Comparison of ENCODE assay signal across 25 cellular contexts in the genomic region with DNA sequence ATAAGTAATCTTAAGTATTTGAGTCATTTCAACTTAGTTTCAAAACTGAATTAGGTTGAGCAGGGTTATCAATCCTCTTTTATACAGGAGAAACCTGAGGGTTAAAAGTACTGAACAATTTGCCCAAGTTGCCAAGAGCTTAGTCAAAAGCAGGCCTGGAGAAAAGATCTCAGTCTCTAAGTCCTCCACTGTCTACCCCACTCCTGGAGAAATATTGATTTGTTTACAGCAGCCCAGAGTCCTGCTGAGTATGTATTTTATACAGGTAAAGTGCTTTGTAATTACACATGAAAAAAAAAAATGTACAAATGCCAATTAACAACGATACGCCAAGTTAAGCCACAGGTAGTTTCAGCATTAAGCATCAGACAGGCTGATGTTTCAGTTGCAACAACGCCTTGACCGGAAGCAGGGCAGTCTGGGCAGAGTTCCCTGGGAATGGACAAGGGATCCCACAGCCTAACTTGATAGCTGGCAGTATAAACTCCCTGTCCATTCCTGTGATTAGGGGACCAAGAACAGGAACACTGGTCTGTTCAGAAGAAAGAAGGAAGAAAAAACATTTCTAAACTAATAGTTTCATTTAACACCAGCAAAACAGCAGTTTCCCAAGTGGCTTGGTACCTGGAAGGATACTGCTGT.
A peak's percentile ranks its signal among the peaks of the same experiment; 100 is the strongest.
DNase-seq lines count a peak whose midpoint lies in the region; ATAC-seq, FAIRE-seq and TF ChIP-seq lines count a peak whose summit lies in the region.
"Had no signal": no experiment of that assay in that cellular context is flagged by ENCODE, and none has a peak within 500 bp of the region (broad histone marks: within the 10 kb centered on the region; RNA-seq: fewer than 3 reads in every experiment).

No MANE protein-coding gene starts in this region.

- H3K9me3 ChIP-seq in heart left ventricle: no peaks in the 10 kb centered on the region
- no peaks in the 10 kb centered on the region for H3K9me3 ChIP-seq in Karpas-422 (ENCODE audit: low read length)
- H3K9me3 ChIP-seq: adrenal gland, ovary, sigmoid colon, uterus had no signal

- ATAC-seq in heart left ventricle: peak in 2 of 4 donors; percentile 47 to 60
- no peak for ATAC-seq in HG02623 (IDR thresholded peaks at IDR 0.05; ENCODE audit: unreplicated experiment)
- ATAC-seq: stimulated activated naive B cell treated with anti-CD40 and anti-IgM and Interleukin-4, amounts not matched to agents 10 μg/mL and 1 μg/mL and 100 μg/mL, for 72 hours had no signal

- no peak overlapping the region for H3K9ac ChIP-seq in Karpas-422 (ENCODE audit: low read length)

- no peak overlapping the region for H3K4me2 ChIP-seq in Karpas-422 (ENCODE audit: low read depth, low read length, poor library complexity, severe bottlenecking)

- no peak overlapping the region for H2AFZ ChIP-seq in Karpas-422 (ENCODE audit: low read length)

- H3K4me1 ChIP-seq in heart left ventricle (peaks cover 0 to 7% (median 0%) of the 10 kb centered on the region in 12 donors), Karpas-422 (ENCODE audit: low read length) (no peaks in the 10 kb centered on the region)
- H3K4me1 ChIP-seq: adrenal gland, sigmoid colon, uterus had no signal

- no peaks in the 10 kb centered on the region; the same call in 1 of the 2 replicates for H4K20me1 ChIP-seq in Karpas-422 (ENCODE audit: insufficient read depth, low read depth, low read length)

- FAIRE-seq in D721Med (lab: Jason Lieb, UNC): no peak
- FAIRE-seq: A204.1, keratinocyte had no signal

- no peaks in the 10 kb centered on the region for H3K79me2 ChIP-seq in Karpas-422 (ENCODE audit: low read length)

- TF ChIP-seq CTCF in heart left ventricle (IDR thresholded peaks at IDR 0.05): no peak
- TF ChIP-seq CTCF in D721Med (IDR thresholded peaks at IDR 0.05; ENCODE audit: insufficient read depth, missing control alignments): no peak

- DNase-seq in NCI-H510A treated with DMSO at 0.1 percent for 48 hours (lab: John Stamatoyannopoulos, UW) (peak; percentile 6), NCI-H510A (lab: John Stamatoyannopoulos, UW) (no peak), NCI-H1105 (lab: John Stamatoyannopoulos, UW) (peak; percentile 27), heart left ventricle (peak in 4 of 5 donors; percentile 24 to 73 (median 49)), renal cortical epithelial cell (ENCODE audit: low read depth) (peak; percentile 22), D721Med (ENCODE audit: insufficient read length, low spot score) (no peak), Karpas-422 (no peak)
- DNase-seq: activated CD4-positive, alpha-beta T cell treated with anti-CD3 and anti-CD28 coated beads, Interleukin-2, amount 50 U/mL, for 4 hours; activated naive CD4-positive, alpha-beta T cell treated with anti-CD3 and anti-CD28 coated beads for 36 hours; CD4-positive, alpha-beta memory T cell; DMS153; GDM1; NCI-H1092; NCI-H2029; NCI-H526; nephron progenitor cell; sigmoid colon; stimulated activated naive B cell treated with anti-CD40 and anti-IgM and Interleukin-4, amounts not matched to agents 10 μg/mL and 1 μg/mL and 100 μg/mL, for 72 hours; uterus had no signal

- no peak overlapping the region for H3K27ac ChIP-seq in heart left ventricle
- H3K27ac ChIP-seq in Karpas-422 (ENCODE audit: low read length): no peak overlapping the region
- H3K27ac ChIP-seq: adrenal gland, ovary, sigmoid colon, uterus had no signal

- no peaks in the 10 kb centered on the region for H3K36me3 ChIP-seq in heart left ventricle
- H3K36me3 ChIP-seq in Karpas-422 (ENCODE audit: insufficient read depth, low read length): no peaks in the 10 kb centered on the region
- H3K36me3 ChIP-seq: adrenal gland, ovary, sigmoid colon, uterus had no signal

- WGBS in heart left ventricle, 4 donors: 35 to 71% (median 44%) methylated on average over 4 of the region's 4 CpGs

- intact Hi-C loops in heart left ventricle (cut with DNase I): no loop called here

- H3K4me3 ChIP-seq in heart left ventricle: no peak overlapping the region
- H3K4me3 ChIP-seq in Karpas-422 (ENCODE audit: low read length): no peak overlapping the region
- H3K4me3 ChIP-seq: adrenal gland, lung, ovary, sigmoid colon, uterus had no signal

- H3K27me3 ChIP-seq in heart left ventricle (peaks cover 0 to 6% (median 0%) of the 10 kb centered on the region in 9 donors), Karpas-422 (ENCODE audit: low read length) (no peaks in the 10 kb centered on the region)
- H3K27me3 ChIP-seq: adrenal gland, ovary, sigmoid colon, uterus had no signal

- TF ChIP-seq POLR2A in heart left ventricle (IDR thresholded peaks at IDR 0.05): no peak

- no peaks in the 10 kb centered on the region for H3K9me2 ChIP-seq in Karpas-422 (replicated peaks; ENCODE audit: insufficient read depth, low read length)

Comparison
In these comparisons a context has a peak if more than half of its experiments do, and no peak if none do; other contexts are left out.
1. DNase-seq: peak in NCI-H510A treated with DMSO at 0.1 percent for 48 hours (single experiment), NCI-H1105 (single experiment), heart left ventricle (4 of 5) and renal cortical epithelial cell (single experiment); none in NCI-H510A (single experiment), D721Med (single experiment) and Karpas-422 (single experiment).